ENCODE assay signal across 2 cellular contexts in the genomic region with DNA sequence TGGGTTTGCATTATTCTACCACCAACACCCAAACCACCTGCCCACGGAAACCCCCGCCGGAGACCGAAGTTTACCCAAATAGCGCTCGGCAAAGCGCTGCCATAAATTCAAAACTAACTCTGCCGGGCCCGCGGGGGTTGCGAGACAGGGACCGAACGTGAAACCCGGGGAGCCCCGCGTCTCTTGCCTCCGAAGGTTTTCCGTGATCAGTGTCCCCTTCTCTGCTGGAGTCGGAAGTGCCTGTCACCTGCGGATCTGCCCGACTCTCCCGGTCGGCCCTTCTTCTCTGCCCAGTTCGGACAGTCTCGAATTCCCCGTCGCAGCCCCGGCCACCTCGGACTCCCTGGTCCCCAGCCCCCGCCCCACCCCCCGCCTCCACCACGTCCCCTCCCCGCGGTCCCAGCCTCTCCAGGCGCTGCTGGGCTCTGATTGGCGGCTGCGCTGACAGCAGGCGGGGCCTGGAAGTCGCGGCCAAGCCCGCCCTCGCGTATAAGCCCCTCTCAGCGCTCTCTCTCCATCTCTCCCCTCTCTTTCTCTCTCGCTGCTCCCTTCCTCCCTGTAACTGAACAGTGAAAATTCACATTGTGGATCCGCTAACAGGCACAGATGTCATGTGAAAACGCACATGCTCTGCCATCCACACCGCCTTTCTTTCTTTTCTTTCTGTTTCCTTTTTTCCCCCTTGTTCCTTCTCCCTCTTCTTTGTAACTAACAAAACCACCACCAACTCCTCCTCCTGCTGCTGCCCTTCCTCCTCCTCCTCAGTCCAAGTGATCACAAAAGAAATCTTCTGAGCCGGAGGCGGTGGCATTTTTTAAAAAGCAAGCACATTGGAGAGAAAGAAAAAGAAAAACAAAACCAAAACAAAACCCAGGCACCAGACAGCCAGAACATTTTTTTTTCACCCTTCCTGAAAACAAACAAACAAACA.
TF ChIP-seq lines count a peak whose summit lies in the region.

A gene (plus strand): TSS at position 517 of the 931 bp plus-strand sequence. CDS start 642 bp downstream, outside the sequence.

TF ChIP-seq in GM23338, 12 proteins besides CTCF, POLR2A, EP300 and RAD21:
- TF ChIP-seq, protein P1, sequence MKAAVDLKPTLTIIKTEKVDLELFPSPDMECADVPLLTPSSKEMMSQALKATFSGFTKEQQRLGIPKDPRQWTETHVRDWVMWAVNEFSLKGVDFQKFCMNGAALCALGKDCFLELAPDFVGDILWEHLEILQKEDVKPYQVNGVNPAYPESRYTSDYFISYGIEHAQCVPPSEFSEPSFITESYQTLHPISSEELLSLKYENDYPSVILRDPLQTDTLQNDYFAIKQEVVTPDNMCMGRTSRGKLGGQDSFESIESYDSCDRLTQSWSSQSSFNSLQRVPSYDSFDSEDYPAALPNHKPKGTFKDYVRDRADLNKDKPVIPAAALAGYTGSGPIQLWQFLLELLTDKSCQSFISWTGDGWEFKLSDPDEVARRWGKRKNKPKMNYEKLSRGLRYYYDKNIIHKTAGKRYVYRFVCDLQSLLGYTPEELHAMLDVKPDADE (IDR thresholded peaks at IDR 0.05) = no peak
- TF ChIP-seq STAT1 (IDR thresholded peaks at IDR 0.05; ENCODE audit: unreplicated experiment) = no peak
- peak; percentile 54 for TF ChIP-seq EZH2 (IDR thresholded peaks at IDR 0.05; ENCODE audit: low read depth, unreplicated experiment)
- no peak for TF ChIP-seq POLR2AphosphoS5 (IDR thresholded peaks at IDR 0.05; ENCODE audit: low read depth)
- no peak for TF ChIP-seq ZNF114 (CRISPR knock-in tag; IDR thresholded peaks at IDR 0.05)
- no peak for TF ChIP-seq JUNB (IDR thresholded peaks at IDR 0.05; ENCODE audit: unreplicated experiment)

TF ChIP-seq in endothelial cell of umbilical vein, 7 proteins besides CTCF, POLR2A, EP300 and RAD21:
- TF ChIP-seq FOS (IDR thresholded peaks at IDR 0.05; ENCODE audit: borderline replicate concordance, insufficient read depth, low read length) = no peak
- TF ChIP-seq MYC (IDR thresholded peaks at IDR 0.05; ENCODE audit: low read depth, low read length) = no peak
